ENCODE assay signal across 19 cellular contexts in genomic region chr10:68103867-68104255, GRCh38. TPM values are rescaled to one million over a fixed set of nuclear protein-coding genes. Genes with fewer than 3 reads are reported as not detected.
"Had no signal": no experiment of that assay in that cellular context is flagged by ENCODE, and none has a peak within 500 bp of the region (broad histone marks: within the 10 kb centered on the region; RNA-seq: fewer than 3 reads in every experiment).

No MANE protein-coding gene starts in this region.

- H3K36me3 ChIP-seq: prostate gland, stomach had no signal

- H3K27me3 ChIP-seq: body of pancreas, stomach, testis had no signal

- H3K27ac ChIP-seq: body of pancreas, prostate gland, stomach, testis had no signal

- ATAC-seq: activated CD8-positive, alpha-beta T cell treated with anti-CD3 and anti-CD28 coated beads, Interleukin-2, amount 10 ng/mL, durations not matched to agents 7 days and 5 days; activated T-cell treated with anti-CD3 and anti-CD28 coated beads, Interleukin-2, amount 50 U/mL, for 72 hours; body of pancreas; sciatic nerve; T-helper 17 cell; WTC11 had no signal

- H3K9me3 ChIP-seq: body of pancreas, prostate gland, stomach, testis had no signal

- H3K4me3 ChIP-seq: body of pancreas, prostate gland, stomach, testis had no signal

- DNase-seq: activated CD4-positive, alpha-beta T cell treated with anti-CD3 and anti-CD28 coated beads for 48 hours; activated CD8-positive, alpha-beta memory T cell treated with anti-CD3 and anti-CD28 coated beads, Interleukin-2, amount 50 U/mL, for 48 hours; activated CD8-positive, alpha-beta T cell treated with anti-CD3 and anti-CD28 coated beads, Interleukin-2, amount 10 ng/mL, durations not matched to agents 7 days and 5 days; activated gamma-delta T cell; activated T-cell treated with anti-CD3 and anti-CD28 coated beads, Interleukin-2, amount 50 U/mL, for 72 hours; amniotic stem cell; body of pancreas; caudate nucleus; kidney; nucleus accumbens; stimulated activated CD4-positive, alpha-beta T cell treated with anti-CD3 and anti-CD28 coated beads, Interleukin-12 subunit alpha, Interleukin-12 subunit beta, amount 100 ng/mL, for 4 hours; stimulated activated CD4-positive, alpha-beta T cell treated with anti-CD3 and anti-CD28 coated beads, Interleukin-2, amount 100 ng/mL, for 24 hours; stomach; T-helper 17 cell; testis had no signal

- H3K4me1 ChIP-seq: prostate gland, testis had no signal

RNA-seq across cellular contexts. Expression of gene MYPN, which starts 5.4 kb away (rescaled TPM):
- total RNA-seq: activated CD8-positive, alpha-beta T cell treated with anti-CD3 and anti-CD28 coated beads, Interleukin-2, amount 10 ng/mL, durations not matched to agents 7 days and 5 days; activated T-cell treated with anti-CD3 and anti-CD28 coated beads, Interleukin-2, amount 50 U/mL, for 72 hours; mesenteric fat pad; T-helper 17 cell; WTC11 had no signal
